ENCODE assay signal across 8 cellular contexts in the genomic region with DNA sequence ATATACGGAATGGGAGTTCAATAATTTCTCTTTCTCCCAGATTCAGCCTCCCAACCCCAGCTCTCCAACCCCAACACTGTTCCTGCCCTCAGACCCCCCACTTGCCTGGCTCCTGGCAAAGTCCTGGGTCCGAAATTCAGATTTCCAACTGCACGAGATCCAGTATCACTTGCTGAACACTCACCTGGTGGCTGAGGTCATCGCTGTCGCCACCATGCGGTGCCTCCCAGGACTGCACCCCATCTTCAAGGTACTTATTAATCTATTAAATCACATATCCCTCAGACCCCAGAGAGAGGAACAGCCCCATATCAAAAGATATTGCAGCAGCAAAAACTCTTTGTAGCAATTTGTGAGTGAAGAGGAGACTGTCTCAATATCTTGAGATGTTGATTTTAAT. TPM values are rescaled to one million over a fixed set of nuclear protein-coding genes. Genes with fewer than 3 reads are reported as not detected.
DNase-seq lines count a peak whose midpoint lies in the region; ATAC-seq and TF ChIP-seq lines count a peak whose summit lies in the region.

No MANE protein-coding gene starts in this region.

- no peak for DNase-seq in SK-N-SH
- peak; percentile 13 for DNase-seq in activated CD4-positive, alpha-beta T cell treated with anti-CD3 and anti-CD28 coated beads for 1 hour
- peak; percentile 36 for DNase-seq in fibroblast of mammary gland (ENCODE audit: low read depth)
- peak in 5 of 6 experiments; percentile 6 to 27 (median 17) for DNase-seq in stimulated activated naive CD4-positive, alpha-beta T cell (lab: John Stamatoyannopoulos, UW)
- no peak for DNase-seq in DMS79 treated with DMSO at 0.1 percent for 48 hours (lab: John Stamatoyannopoulos, UW)
- no peak for DNase-seq in mesenchymal stem cell

- TF ChIP-seq CTCF in SK-N-SH (IDR thresholded peaks at IDR 0.05) (peak; percentile 40), fibroblast of mammary gland (conservative IDR thresholded peaks at IDR 0.05; ENCODE audit: control insufficient read depth, insufficient read depth, low read depth, low read length) (peak; percentile 61)

- no peak overlapping the region for H4K8ac ChIP-seq in mesenchymal stem cell (ENCODE audit: low read length)

- H3K79me2 ChIP-seq in SK-N-SH (ENCODE audit: insufficient read depth), result peaks cover 9% of the 10 kb centered on the region; the same call in 1 of the 2 replicates

- CTCF ChIA-PET in SK-N-SH (lab: Yijun Ruan, JAX), result interaction anchor here (0.7 to 7.0 kb wide), 4 partner anchors 87 to 1317 kb away, joined by 3 to 72 read pairs (median 38); no protein-coding TSS in a partner anchor

- no peak overlapping the region for H3K4me2 ChIP-seq in SK-N-SH
- no peak overlapping the region for H3K4me2 ChIP-seq in mesenchymal stem cell (ENCODE audit: low read length, poor library complexity, severe bottlenecking)

- no peak overlapping the region for H2AK5ac ChIP-seq in mesenchymal stem cell (ENCODE audit: low read length, severe bottlenecking)

- TF ChIP-seq EP300 in SK-N-SH (IDR thresholded peaks at IDR 0.05; ENCODE audit: borderline replicate concordance in 1 of 2, low read depth in 1 of 2, low read length in 1 of 2), result no peak

- H3K36me3 ChIP-seq in SK-N-SH (replicated peaks in 1 of 2; ENCODE audit: control insufficient read depth in 1 of 2, insufficient read depth in 2 of 2, low read length in 1 of 2) (peaks cover 21 to 40% of the 10 kb centered on the region in 2 experiments), mesenchymal stem cell (ENCODE audit: control insufficient read depth in 1 of 2, insufficient read depth in 2 of 2, low read depth in 1 of 2, low read length in 2 of 2) (peaks cover 61 to 66% of the 10 kb centered on the region in 2 experiments)

- H2BK120ac ChIP-seq in mesenchymal stem cell (ENCODE audit: low read depth, low read length), result no peak overlapping the region

- H3K14ac ChIP-seq in mesenchymal stem cell (ENCODE audit: low read length in 2 of 2), result no peak overlapping the region

- H4K91ac ChIP-seq in mesenchymal stem cell (ENCODE audit: low read length), result no peak overlapping the region

- no peaks in the 10 kb centered on the region for H3K9me3 ChIP-seq in SK-N-SH
- H3K9me3 ChIP-seq in mesenchymal stem cell (ENCODE audit: control insufficient read depth, low read length), result no peaks in the 10 kb centered on the region

- no peak overlapping the region for H2BK5ac ChIP-seq in mesenchymal stem cell (ENCODE audit: low read depth, low read length, poor library complexity, severe bottlenecking)

- no peak overlapping the region for H3K4ac ChIP-seq in mesenchymal stem cell (ENCODE audit: low read depth in 1 of 2, low read length in 2 of 2)

- H3K9me2 ChIP-seq in SK-N-SH, result no peaks in the 10 kb centered on the region

- H3K4me3 ChIP-seq in SK-N-SH (ENCODE audit: low read depth in 2 of 2, low read length in 1 of 2) (no peak overlapping the region), fibroblast of mammary gland (ENCODE audit: control insufficient read depth, low read depth, low read length) (no peak overlapping the region), mesenchymal stem cell (ENCODE audit: insufficient read depth in 1 of 2, low read depth in 1 of 2, low read length in 2 of 2) (no peak overlapping the region)

- H3K4me1 ChIP-seq in SK-N-SH (ENCODE audit: control insufficient read depth in 1 of 2, insufficient read depth in 2 of 2, low read depth in 1 of 2, low read length in 1 of 2), result peaks cover 0 to 3% of the 10 kb centered on the region in 2 experiments; a peak in 1 of 4 replicates
- H3K4me1 ChIP-seq in mesenchymal stem cell (ENCODE audit: control insufficient read depth, insufficient read depth, low read depth, low read length), result no peaks in the 10 kb centered on the region

- 88% methylated on average over 6 of the region's 6 CpGs for WGBS in SK-N-SH (ENCODE audit: low lambda C conversion rate)
- 58% methylated on average over 6 of the region's 6 CpGs for WGBS in mesenchymal stem cell

- no peaks in the 10 kb centered on the region for H3K27me3 ChIP-seq in SK-N-SH (ENCODE audit: insufficient read depth)
- no peaks in the 10 kb centered on the region for H3K27me3 ChIP-seq in mesenchymal stem cell (ENCODE audit: control insufficient read depth in 1 of 2, insufficient read depth in 1 of 2, low read length in 2 of 2)

- no peak for TF ChIP-seq RAD21 in SK-N-SH (IDR thresholded peaks at IDR 0.05; ENCODE audit: low read length)

- POLR2A ChIA-PET in SK-N-SH (lab: Yijun Ruan, JAX), result no interaction called here

- H3K18ac ChIP-seq in mesenchymal stem cell (ENCODE audit: low read depth in 1 of 2, low read length in 2 of 2), result no peak overlapping the region

- no peak overlapping the region for H2BK12ac ChIP-seq in mesenchymal stem cell (ENCODE audit: low read length in 2 of 2)

- ATAC-seq in SK-N-SH treated with all-trans-retinoic acid at 6 μM for 48 hours, result no peak
- ATAC-seq in HG03139 (IDR thresholded peaks at IDR 0.05; ENCODE audit: unreplicated experiment), result no peak

- peaks cover 3% of the 10 kb centered on the region; the same call in 1 of the 2 replicates for H4K20me1 ChIP-seq in SK-N-SH (ENCODE audit: insufficient read depth)

- H2BK15ac ChIP-seq in mesenchymal stem cell (ENCODE audit: low read depth, poor library complexity, severe bottlenecking), result no peak overlapping the region

- H3K79me1 ChIP-seq in mesenchymal stem cell (replicated peaks; ENCODE audit: low read length, poor library complexity, severe bottlenecking), result peaks cover 39% of the 10 kb centered on the region

- no peak overlapping the region for H3K23ac ChIP-seq in mesenchymal stem cell (ENCODE audit: low read length in 2 of 2)

- H3K9ac ChIP-seq in SK-N-SH, result no peak overlapping the region
- no peak overlapping the region for H3K9ac ChIP-seq in mesenchymal stem cell (ENCODE audit: low read length)

- H2AFZ ChIP-seq in SK-N-SH (ENCODE audit: low read depth) (no peak overlapping the region), mesenchymal stem cell (ENCODE audit: low read depth, low read length) (no peak overlapping the region)

- H3K27ac ChIP-seq in SK-N-SH (ENCODE audit: low read depth in 2 of 2, low read length in 1 of 2) (no peak overlapping the region), mesenchymal stem cell (ENCODE audit: low read length, poor library complexity, severe bottlenecking) (no peak overlapping the region)

- H3F3A ChIP-seq in SK-N-SH (replicated peaks; ENCODE audit: insufficient read depth), result peaks cover 4% of the 10 kb centered on the region

TF ChIP-seq in SK-N-SH, 30 proteins besides CTCF, POLR2A, EP300 and RAD21 (continues in another document):
- TF ChIP-seq MXI1 (IDR thresholded peaks at IDR 0.05; ENCODE audit: low read depth, low read length), result no peak
- no peak for TF ChIP-seq FOSL2 (IDR thresholded peaks at IDR 0.05; ENCODE audit: borderline replicate concordance, low read depth)
- TF ChIP-seq RFX5 (IDR thresholded peaks at IDR 0.05; ENCODE audit: low read length), result no peak
- TF ChIP-seq NFIC (IDR thresholded peaks at IDR 0.05; ENCODE audit: borderline replicate concordance), result no peak
- TF ChIP-seq USF1 (IDR thresholded peaks at IDR 0.05; ENCODE audit: borderline replicate concordance, low read depth), result no peak
- no peak for TF ChIP-seq YY1 (IDR thresholded peaks at IDR 0.05; ENCODE audit: low read depth)

TF ChIP-seq in SK-N-SH treated with all-trans-retinoic acid at 6 μM for 48 hours, 23 proteins besides CTCF, POLR2A, EP300 and RAD21 (continues in another document):
- no peak for TF ChIP-seq TCF4 (CRISPR knock-in tag; IDR thresholded peaks at IDR 0.05; ENCODE audit: borderline replicate concordance)
- TF ChIP-seq ARNTL (CRISPR knock-in tag; IDR thresholded peaks at IDR 0.05; ENCODE audit: borderline replicate concordance, low read depth), result no peak
- no peak for TF ChIP-seq ESRRG (CRISPR knock-in tag; IDR thresholded peaks at IDR 0.05)
- no peak for TF ChIP-seq SNAI2 (CRISPR knock-in tag; IDR thresholded peaks at IDR 0.05)

RNA-seq across cellular contexts. Expression of gene ALOX12, which starts 5.7 kb away (rescaled TPM):
- not detected in 2 replicates for polyA plus RNA-seq in SK-N-SH (2012; rRNA removed)
- not detected in 2 replicates for polyA plus RNA-seq in SK-N-SH (2012; cell fraction: cytosol; rRNA removed)
- not detected in 2 replicates for polyA plus RNA-seq in SK-N-SH (2012; cell fraction: nucleus; rRNA removed)
- not detected for polyA plus RNA-seq in mesenchymal stem cell (2013, experiment 1 of 2)
- not detected for polyA plus RNA-seq in mesenchymal stem cell (2013, experiment 2 of 2)

RNA-seq across cellular contexts. Expression of gene RNASEK, which starts 10.9 kb away (rescaled TPM):
- 220 and 317 TPM in 2 replicates for polyA plus RNA-seq in SK-N-SH (2012; rRNA removed)
- polyA plus RNA-seq in SK-N-SH (2012; cell fraction: cytosol; rRNA removed), result 232 and 313 TPM in 2 replicates
- 127 and 132 TPM in 2 replicates for polyA plus RNA-seq in SK-N-SH (2012; cell fraction: nucleus; rRNA removed)
- polyA plus RNA-seq in mesenchymal stem cell (2013, experiment 1 of 2), result 865 TPM
- polyA plus RNA-seq in mesenchymal stem cell (2013, experiment 2 of 2), result 846 TPM

RNA-seq across cellular contexts. Expression of gene BCL6B, which starts 21.3 kb away (rescaled TPM):
- 0.02 TPM in 1 of 2 replicates, not detected in the other for polyA plus RNA-seq in SK-N-SH (2012; rRNA removed)
- 0.01 TPM in 2 replicates for polyA plus RNA-seq in SK-N-SH (2012; cell fraction: cytosol; rRNA removed)
- polyA plus RNA-seq in SK-N-SH (2012; cell fraction: nucleus; rRNA removed), result 0.02 and 0.05 TPM in 2 replicates
- 0.01 TPM for polyA plus RNA-seq in mesenchymal stem cell (2013, experiment 1 of 2)
- 0.04 TPM for polyA plus RNA-seq in mesenchymal stem cell (2013, experiment 2 of 2)

RNA-seq across cellular contexts. Expression of gene SLC16A13, which starts 34.3 kb away (rescaled TPM):
- 2.5 and 3.9 TPM in 2 replicates for polyA plus RNA-seq in SK-N-SH (2012; rRNA removed)
- polyA plus RNA-seq in SK-N-SH (2012; cell fraction: cytosol; rRNA removed), result 1.2 and 2.1 TPM in 2 replicates
- 7.2 and 7.9 TPM in 2 replicates for polyA plus RNA-seq in SK-N-SH (2012; cell fraction: nucleus; rRNA removed)
- polyA plus RNA-seq in mesenchymal stem cell (2013, experiment 1 of 2), result 8.4 TPM
- 8.0 TPM for polyA plus RNA-seq in mesenchymal stem cell (2013, experiment 2 of 2)

RNA-seq across cellular contexts. Expression of gene SLC16A11, which starts 42.3 kb away (rescaled TPM):
- polyA plus RNA-seq in SK-N-SH (2012; rRNA removed), result 0.12 and 0.18 TPM in 2 replicates
- polyA plus RNA-seq in SK-N-SH (2012; cell fraction: cytosol; rRNA removed), result 0.03 and 0.04 TPM in 2 replicates
- 0.25 and 1.0 TPM in 2 replicates for polyA plus RNA-seq in SK-N-SH (2012; cell fraction: nucleus; rRNA removed)
- polyA plus RNA-seq in mesenchymal stem cell (2013, experiment 1 of 2), result 0.21 TPM
- polyA plus RNA-seq in mesenchymal stem cell (2013, experiment 2 of 2), result 0.30 TPM

Comparison
In these comparisons a context has a peak if more than half of its experiments do, and no peak if none do; other contexts are left out.
1. DNase-seq: peak in activated CD4-positive, alpha-beta T cell treated with anti-CD3 and anti-CD28 coated beads for 1 hour (single experiment), fibroblast of mammary gland (single experiment) and stimulated activated naive CD4-positive, alpha-beta T cell (5 of 6); none in SK-N-SH (single experiment), DMS79 treated with DMSO at 0.1 percent for 48 hours (single experiment) and mesenchymal stem cell (single experiment).